23 cellular contexts compared by ENCODE assay signal in the genomic region with DNA sequence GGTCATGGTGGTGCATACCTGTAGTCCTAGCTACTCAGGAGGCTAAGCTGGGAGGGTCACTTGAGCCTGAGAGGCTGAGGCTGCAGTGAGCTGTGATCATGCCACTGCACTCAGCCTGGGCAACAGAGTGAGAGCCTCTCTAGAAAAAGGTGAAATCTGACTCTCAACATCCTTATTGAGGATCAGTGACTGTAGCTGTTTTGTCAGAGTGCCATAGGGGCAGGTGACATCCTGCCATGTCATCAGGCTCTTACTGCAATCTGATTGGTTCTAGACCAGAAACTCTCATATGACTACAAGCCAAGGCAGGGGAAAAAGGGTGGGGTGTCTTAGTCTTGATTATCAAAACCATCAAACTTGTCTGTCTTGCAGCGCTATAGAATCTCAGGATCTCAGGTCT.
A peak's percentile ranks its signal among the peaks of the same experiment; 100 is the strongest.
DNase-seq lines count a peak whose midpoint lies in the region; ATAC-seq lines count a peak whose summit lies in the region.
"Had no signal": no experiment of that assay in that cellular context is flagged by ENCODE, and none has a peak within 500 bp of the region (broad histone marks: within the 10 kb centered on the region; RNA-seq: fewer than 3 reads in every experiment).

No MANE protein-coding gene starts in this region.

- H3K27ac ChIP-seq in epithelial cell of prostate = peak overlapping the region; percentile 71
- H3K27ac ChIP-seq: BLaER1, esophagus muscularis mucosa, SK-N-MC, transverse colon had no signal

- no peak for ATAC-seq in HG03135 (IDR thresholded peaks at IDR 0.05; ENCODE audit: unreplicated experiment)
- ATAC-seq: mucosa of descending colon; natural killer cell treated with Interleukin-12 subunit alpha and Interleukin-12 subunit beta and Interleukin-15 and Interleukin-18, amount 100 ng/mL, for 72 hours had no signal

- peak; percentile 24 for DNase-seq in A172 (ENCODE audit: low spot score)
- peak; percentile 61 for DNase-seq in DMS53 (lab: John Stamatoyannopoulos, UW)
- DNase-seq in NCI-H2029 treated with DMSO at 0.1 percent for 48 hours (lab: John Stamatoyannopoulos, UW) = peak; percentile 73
- peak; percentile 26 for DNase-seq in epithelial cell of prostate (ENCODE audit: low read depth, low spot score)
- DNase-seq in SKM-1 treated with dmso at 0.1 percent for 144 hours (lab: John Stamatoyannopoulos, UW; ENCODE audit: unreplicated experiment) = no peak
- DNase-seq in effector CD8-positive, alpha-beta T cell (lab: John Stamatoyannopoulos, UW) = no peak
- DNase-seq: activated B cell treated with CpG ODN at 0.5 μM for 24 hours; activated naive CD4-positive, alpha-beta T cell treated with anti-CD3 and anti-CD28 coated beads for 36 hours; central memory CD4-positive, alpha-beta T cell; cortex of kidney; DND-41; mucosa of descending colon; NCI-H1694 treated with DMSO at 0.1 percent for 48 hours; NCI-H345; NCI-H82; occipital lobe; stimulated activated CD4-positive, alpha-beta T cell treated with anti-CD3 and anti-CD28 coated beads, Interleukin-4, amount 100 ng/mL, for 1 hour; transverse colon had no signal

Comparison
In these comparisons a context has a peak if more than half of its experiments do, and no peak if none do; other contexts are left out.
1. DNase-seq: peak in A172 (single experiment), DMS53 (single experiment), NCI-H2029 treated with DMSO at 0.1 percent for 48 hours (single experiment) and epithelial cell of prostate (single experiment); none in SKM-1 treated with dmso at 0.1 percent for 144 hours (single experiment) and effector CD8-positive, alpha-beta T cell (single experiment).